In genomic region chr7:148987010-148987750, GRCh38 we compare ENCODE assay signal across 8 cellular contexts. TPM values are rescaled to one million over a fixed set of nuclear protein-coding genes. Genes with fewer than 3 reads are reported as not detected.
DNase-seq lines count a peak whose midpoint lies in the region; ATAC-seq and TF ChIP-seq lines count a peak whose summit lies in the region.

No MANE protein-coding gene starts in this region.

- H3K4me3 ChIP-seq in LNCaP clone FGC (ENCODE audit: low read depth, low read length) (peak overlapping the region; percentile 55), fibroblast of the aortic adventitia (ENCODE audit: low read depth, low read length) (peak overlapping the region; percentile 97)

- no peaks in the 10 kb centered on the region for H3K36me3 Mint-ChIP-seq in nephron progenitor cell (ENCODE audit: low read depth)

- peaks cover 30% of the 10 kb centered on the region for H3K9me3 Mint-ChIP-seq in nephron progenitor cell
- no peaks in the 10 kb centered on the region for H3K9me3 Mint-ChIP-seq in stimulated activated naive CD8-positive, alpha-beta T cell treated with anti-CD3 and anti-CD28 coated beads, Interleukin-15, amount 100 ng/mL, for 72 hours

- ATAC-seq in stimulated activated naive CD8-positive, alpha-beta T cell treated with anti-CD3 and anti-CD28 coated beads, Interleukin-15, amount 100 ng/mL, for 72 hours: peak; percentile 87

- peaks cover 13% of the 10 kb centered on the region for H3K27me3 Mint-ChIP-seq in nephron progenitor cell (ENCODE audit: low read depth, poor library complexity)
- peaks cover 13% of the 10 kb centered on the region for H3K27me3 Mint-ChIP-seq in stimulated activated naive CD8-positive, alpha-beta T cell treated with anti-CD3 and anti-CD28 coated beads, Interleukin-15, amount 100 ng/mL, for 72 hours

- DNase-seq in EL (peak; percentile 90), H4 (ENCODE audit: low spot score) (peak; percentile 87), LNCaP clone FGC (ENCODE audit: low read depth) (peak; percentile 87), RPMI8226 (peak; percentile 94), fibroblast of the aortic adventitia (ENCODE audit: low read depth) (peak; percentile 94), nephron progenitor cell (peak; percentile 77)
- DNase-seq in activated T-helper 9 cell treated with anti-CD3 and anti-CD28 coated beads, Interleukin-2, amount 50 U/mL, for 16 hours (ENCODE audit: low read depth): peak; percentile 65
- peak; percentile 76 to 84 for DNase-seq in stimulated activated naive CD8-positive, alpha-beta T cell treated with anti-CD3 and anti-CD28 coated beads, Interleukin-15, amount 100 ng/mL, for 72 hours

- H3K27ac Mint-ChIP-seq in nephron progenitor cell: peak overlapping the region; percentile 100
- H3K27ac Mint-ChIP-seq in stimulated activated naive CD8-positive, alpha-beta T cell treated with anti-CD3 and anti-CD28 coated beads, Interleukin-15, amount 100 ng/mL, for 72 hours: peak overlapping the region; percentile 94 to 98

- peaks cover 36% of the 10 kb centered on the region for H3K4me1 Mint-ChIP-seq in nephron progenitor cell
- peaks cover 50% of the 10 kb centered on the region for H3K4me1 Mint-ChIP-seq in stimulated activated naive CD8-positive, alpha-beta T cell treated with anti-CD3 and anti-CD28 coated beads, Interleukin-15, amount 100 ng/mL, for 72 hours

- peak overlapping the region; percentile 94 for H3K4me3 Mint-ChIP-seq in nephron progenitor cell
- H3K4me3 Mint-ChIP-seq in stimulated activated naive CD8-positive, alpha-beta T cell treated with anti-CD3 and anti-CD28 coated beads, Interleukin-15, amount 100 ng/mL, for 72 hours: peak overlapping the region; percentile 95 to 97

- no peak for TF ChIP-seq CTCF in LNCaP clone FGC (IDR thresholded peaks at IDR 0.05; ENCODE audit: control insufficient read depth, extremely low read depth, insufficient read depth)
- TF ChIP-seq CTCF in fibroblast of the aortic adventitia (IDR thresholded peaks at IDR 0.05; ENCODE audit: insufficient read depth, low read length): no peak
- TF ChIP-seq CTCF in nephron progenitor cell (IDR thresholded peaks at IDR 0.05): no peak

RNA-seq across cellular contexts. Expression of gene PDIA4, which starts 41.1 kb away (rescaled TPM):
- total RNA-seq in H4 (2014; rRNA removed; shearing (Covaris generic)): 307 and 318 TPM in 2 replicates
- total RNA-seq in fibroblast of the aortic adventitia (ENCODE audit: low replicate concordance): 123 and 200 TPM in 2 replicates

Comparison
In these comparisons a context has a peak if more than half of its experiments do, and no peak if none do; other contexts are left out.
1. Peak in every context shown above with its lines: DNase-seq, ATAC-seq and H3K4me3 ChIP-seq.